9 cellular contexts compared by ENCODE assay signal in the genomic region with DNA sequence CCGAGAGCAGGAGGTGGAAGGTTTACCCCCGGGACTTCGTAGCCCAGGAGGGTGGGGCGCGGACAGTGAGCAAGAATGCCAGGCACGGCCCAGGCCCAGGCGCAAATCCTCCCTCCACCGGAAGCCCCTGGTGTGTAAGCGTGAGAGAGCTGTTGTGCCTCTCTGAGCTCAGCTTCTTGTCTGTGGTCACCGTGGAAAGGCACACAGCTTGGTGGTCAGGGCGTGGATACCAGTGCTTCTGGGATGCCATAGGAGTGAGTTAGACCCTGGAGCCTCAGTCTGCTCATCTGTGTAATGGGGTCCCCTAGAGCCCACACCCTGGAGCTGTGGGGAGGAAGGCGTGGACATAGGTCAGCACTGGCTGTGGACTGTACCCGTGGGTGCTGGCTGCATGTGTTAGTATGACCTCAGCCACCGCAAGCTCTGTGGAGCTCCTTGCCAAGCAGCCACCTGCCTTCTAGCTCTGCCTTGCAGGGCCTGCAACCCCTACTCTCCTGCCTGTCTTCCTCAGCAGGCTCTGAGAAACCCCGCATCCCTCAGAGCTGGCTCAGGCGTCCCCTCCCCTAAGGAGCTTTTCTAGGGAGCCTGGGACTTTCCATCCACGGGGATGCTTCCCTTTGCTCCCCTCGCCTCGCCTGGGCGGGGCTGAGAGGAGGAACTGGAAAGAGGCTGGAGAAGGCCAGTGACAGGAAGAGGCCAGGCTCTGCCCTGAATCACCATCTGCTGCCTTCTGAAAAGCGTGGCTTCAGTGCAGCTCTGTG. TPM values are rescaled to one million over a fixed set of nuclear protein-coding genes. Genes with fewer than 3 reads are reported as not detected.
DNase-seq lines count a peak whose midpoint lies in the region; ATAC-seq, FAIRE-seq and TF ChIP-seq lines count a peak whose summit lies in the region.
"Had no signal": no experiment of that assay in that cellular context is flagged by ENCODE, and none has a peak within 500 bp of the region (broad histone marks: within the 10 kb centered on the region; RNA-seq: fewer than 3 reads in every experiment).

No MANE protein-coding gene starts in this region.

- H2AFZ ChIP-seq in astrocyte (ENCODE audit: low read depth, low read length) = no peak overlapping the region

- H3K27ac ChIP-seq in astrocyte (ENCODE audit: low read depth, low read length) (no peak overlapping the region), thoracic aorta (peak overlapping the region; percentile 34 to 68)
- H3K27ac ChIP-seq in effector memory CD4-positive, alpha-beta T cell (ENCODE audit: insufficient read depth, low read length, poor library complexity, severe bottlenecking) = no peak overlapping the region

- H3K27me3 ChIP-seq in astrocyte (ENCODE audit: insufficient read depth, low read length) (peaks cover 14% of the 10 kb centered on the region), thoracic aorta (replicated peaks; ENCODE audit: insufficient read depth) (no peaks in the 10 kb centered on the region)
- H3K27me3 ChIP-seq in effector memory CD4-positive, alpha-beta T cell (replicated peaks; ENCODE audit: control insufficient read depth, insufficient read depth, low read length, poor library complexity, severe bottlenecking) = no peaks in the 10 kb centered on the region

- H3K27me3 Mint-ChIP-seq in activated T-cell treated with anti-CD3 and anti-CD28 coated beads, Interleukin-2, amount 50 U/mL, for 72 hours (ENCODE audit: low read depth) = no peaks in the 10 kb centered on the region
- peaks cover 22% of the 10 kb centered on the region for H3K27me3 Mint-ChIP-seq in astrocyte (ENCODE audit: low read depth, unreplicated experiment)

- no peak overlapping the region for H3K9ac ChIP-seq in astrocyte (ENCODE audit: low read length)

- peak in 1 of 2 donors; percentile 23 for DNase-seq in activated T-cell treated with anti-CD3 and anti-CD28 coated beads, Interleukin-2, amount 50 U/mL, for 72 hours
- DNase-seq in activated T-cell treated with anti-CD3 and anti-CD28 coated beads, Interleukin-2, amount 50 U/mL, for 1 hour = no peak
- DNase-seq in astrocyte (ENCODE audit: low read depth) (peak; percentile 64), left lobe of liver (ENCODE audit: low spot score) (no peak), thoracic aorta (ENCODE audit: low spot score) (no peak), NCI-H2227 treated with DMSO at 0.1 percent for 48 hours (lab: John Stamatoyannopoulos, UW) (no peak), pons (ENCODE audit: low spot score) (no peak)
- no peak for DNase-seq in effector memory CD4-positive, alpha-beta T cell
- DNase-seq: SHP77 treated with DMSO at 0.1 percent for 48 hours had no signal

- peak overlapping the region; percentile 22 to 45 for H3K4me3 Mint-ChIP-seq in activated T-cell treated with anti-CD3 and anti-CD28 coated beads, Interleukin-2, amount 50 U/mL, for 72 hours
- H3K4me3 Mint-ChIP-seq in astrocyte (ENCODE audit: unreplicated experiment) = no peak overlapping the region

- H3K9me3 ChIP-seq in astrocyte (ENCODE audit: insufficient read depth, low read depth, low read length) (no peaks in the 10 kb centered on the region), thoracic aorta (no peaks in the 10 kb centered on the region)
- H3K9me3 ChIP-seq in effector memory CD4-positive, alpha-beta T cell (ENCODE audit: control insufficient read depth, low read length) = no peaks in the 10 kb centered on the region

- H3K4me1 ChIP-seq in astrocyte (ENCODE audit: insufficient read depth, low read length) (peaks cover 43% of the 10 kb centered on the region), thoracic aorta (ENCODE audit: control insufficient read depth in 1 of 2, low read depth in 2 of 2) (peaks cover 19 to 34% of the 10 kb centered on the region in 2 donors)
- peaks cover 40% of the 10 kb centered on the region for H3K4me1 ChIP-seq in effector memory CD4-positive, alpha-beta T cell (ENCODE audit: control insufficient read depth, insufficient read depth, low read length, poor library complexity, severe bottlenecking)

- peaks cover 11 to 14% of the 10 kb centered on the region in 2 donors for H3K36me3 Mint-ChIP-seq in activated T-cell treated with anti-CD3 and anti-CD28 coated beads, Interleukin-2, amount 50 U/mL, for 72 hours (ENCODE audit: insufficient read depth in 2 of 2)
- H3K36me3 Mint-ChIP-seq in astrocyte (ENCODE audit: low read depth, unreplicated experiment) = peaks cover 3% of the 10 kb centered on the region

- H3K4me2 ChIP-seq in astrocyte (ENCODE audit: low read length) = no peak overlapping the region

- H3K9me3 Mint-ChIP-seq in activated T-cell treated with anti-CD3 and anti-CD28 coated beads, Interleukin-2, amount 50 U/mL, for 72 hours = no peaks in the 10 kb centered on the region
- no peaks in the 10 kb centered on the region for H3K9me3 Mint-ChIP-seq in astrocyte (ENCODE audit: unreplicated experiment)

- H3K36me3 ChIP-seq in astrocyte (ENCODE audit: insufficient read depth, low read length) (no peaks in the 10 kb centered on the region), thoracic aorta (no peaks in the 10 kb centered on the region)
- no peaks in the 10 kb centered on the region for H3K36me3 ChIP-seq in effector memory CD4-positive, alpha-beta T cell (ENCODE audit: control insufficient read depth, insufficient read depth, low read length)

- peak overlapping the region; percentile 43 for H3K27ac Mint-ChIP-seq in activated T-cell treated with anti-CD3 and anti-CD28 coated beads, Interleukin-2, amount 50 U/mL, for 72 hours
- peak overlapping the region; percentile 20 for H3K27ac Mint-ChIP-seq in astrocyte (ENCODE audit: unreplicated experiment)

- FAIRE-seq in astrocyte (lab: Jason Lieb, UNC) = no peak

- no peaks in the 10 kb centered on the region for H4K20me1 ChIP-seq in astrocyte (ENCODE audit: insufficient read depth, low read length)

- H3K4me1 Mint-ChIP-seq in activated T-cell treated with anti-CD3 and anti-CD28 coated beads, Interleukin-2, amount 50 U/mL, for 72 hours (ENCODE audit: low read depth) = peaks cover 86% of the 10 kb centered on the region
- H3K4me1 Mint-ChIP-seq in astrocyte (ENCODE audit: low read depth, unreplicated experiment) = peaks cover 23% of the 10 kb centered on the region

- H3K4me3 ChIP-seq in astrocyte (ENCODE audit: insufficient read depth, low read depth, low read length) (no peak overlapping the region), thoracic aorta (no peak overlapping the region)
- H3K4me3 ChIP-seq in effector memory CD4-positive, alpha-beta T cell (ENCODE audit: insufficient read depth, low read depth, low read length, poor library complexity, severe bottlenecking) = no peak overlapping the region

- peaks cover 2% of the 10 kb centered on the region for H3K79me2 ChIP-seq in astrocyte (ENCODE audit: insufficient read depth, low read length)

- TF ChIP-seq CTCF in astrocyte (IDR thresholded peaks at IDR 0.05; ENCODE audit: insufficient read depth, low read depth, low read length) = no peak
- no peak for TF ChIP-seq CTCF in thoracic aorta (IDR thresholded peaks at IDR 0.05)

- no peak for ATAC-seq in activated T-cell treated with anti-CD3 and anti-CD28 coated beads, Interleukin-2, amount 50 U/mL, for 72 hours (replicated peaks in 1 of 2)
- ATAC-seq in left lobe of liver (peak; percentile 15), thoracic aorta (ENCODE audit: insufficient number of reproducible peaks, low FRiP score, low read depth) (no peak)

RNA-seq across cellular contexts. Expression of a gene that starts 28.0 kb away (rescaled TPM):
- total RNA-seq in activated T-cell treated with anti-CD3 and anti-CD28 coated beads, Interleukin-2, amount 50 U/mL, for 72 hours = 10 to 100 TPM; 30.6 to 49.3 TPM
- total RNA-seq in astrocyte = 62.7 and 67.9 TPM in 2 replicates
- total RNA-seq in left lobe of liver = 1.3 TPM
- 10 to 100 TPM; 32.1 to 40.1 TPM for total RNA-seq in thoracic aorta

Comparison
In these comparisons a context has a peak if more than half of its experiments do, and no peak if none do; other contexts are left out.
1. H3K27ac ChIP-seq: peak in thoracic aorta (2 of 2); none in astrocyte (single experiment) and effector memory CD4-positive, alpha-beta T cell (single experiment).
2. RNA of a gene that starts 28.0 kb away (total RNA-seq): 62.7 to 67.9 TPM in astrocyte, 30.6 to 49.3 TPM in activated T-cell treated with anti-CD3 and anti-CD28 coated beads, Interleukin-2, amount 50 U/mL, for 72 hours and 32.1 to 40.1 TPM in thoracic aorta; 1.3 TPM in left lobe of liver (single experiment); every median in the first group is over 10 times any median in the second.